2 cellular contexts compared by ENCODE assay signal in the genomic region with DNA sequence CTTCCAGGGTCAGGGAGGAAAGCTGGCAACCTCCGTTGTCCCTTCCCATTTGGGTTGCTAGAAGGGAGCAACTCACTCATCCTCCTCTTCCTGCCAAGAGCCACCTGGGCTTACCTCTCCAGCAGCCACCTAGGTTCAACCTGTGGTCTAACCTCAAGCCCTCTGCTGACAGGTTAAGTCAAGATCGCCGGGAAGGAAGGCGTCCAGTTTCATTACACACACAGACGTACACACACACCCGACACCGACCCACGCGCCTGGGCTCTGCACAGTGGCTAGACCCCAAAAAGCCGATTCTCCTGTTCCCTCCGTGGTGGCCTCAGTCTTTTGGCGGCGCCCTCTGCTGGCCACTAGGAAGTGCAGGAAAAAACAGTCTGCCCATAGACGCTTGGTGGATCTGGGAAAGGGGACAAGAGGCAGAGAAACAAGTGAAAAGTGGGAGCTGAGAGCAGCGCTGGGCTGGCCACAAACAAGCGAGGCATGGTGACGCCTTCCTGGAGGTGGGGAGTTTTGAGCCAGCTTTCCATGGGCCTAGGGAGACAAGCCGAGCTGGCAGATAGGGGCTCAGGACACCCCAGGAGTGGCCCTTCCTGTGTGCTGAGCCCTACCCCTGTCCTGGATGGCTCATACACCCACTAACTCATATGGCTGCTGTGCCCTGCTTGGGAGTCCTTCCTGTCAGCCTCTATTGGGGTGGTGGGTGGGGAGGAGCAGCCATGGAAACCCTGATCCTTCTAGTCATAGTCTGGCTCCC.
TF ChIP-seq lines count a peak whose summit lies in the region.

No MANE protein-coding gene starts in this region.

TF ChIP-seq in SK-N-SH, 30 proteins besides CTCF, POLR2A, EP300 and RAD21:
- peak; percentile 98 for TF ChIP-seq SMC3 (IDR thresholded peaks at IDR 0.05; ENCODE audit: low read depth, low read length)
- no peak for TF ChIP-seq FOXJ3 (CRISPR knock-in tag; IDR thresholded peaks at IDR 0.05)
- TF ChIP-seq ZBTB33 (IDR thresholded peaks at IDR 0.05; ENCODE audit: borderline replicate concordance, low read depth): no peak
- TF ChIP-seq MXI1 (IDR thresholded peaks at IDR 0.05; ENCODE audit: low read depth, low read length): peak; percentile 45; the same call in 1 of the 2 replicates
- 0 out of 2 replicates have a peak, but pooled peaks have one; percentile 9 for TF ChIP-seq RCOR1 (IDR thresholded peaks at IDR 0.05; ENCODE audit: low read length)

TF ChIP-seq in K562, 482 proteins besides CTCF, POLR2A, EP300 and RAD21 (continues in another document):
- TF ChIP-seq SUPT5H (IDR thresholded peaks at IDR 0.05): peak; percentile 22; the same call in 1 of the 2 replicates
- TF ChIP-seq GTF2F1 (IDR thresholded peaks at IDR 0.05; ENCODE audit: low read depth, low read length): no peak
- no peak for TF ChIP-seq TAL1 (IDR thresholded peaks at IDR 0.05)
- TF ChIP-seq RBM39 (optimal IDR thresholded peaks at IDR 0.05; ENCODE audit: low read depth, low read length): no peak
- TF ChIP-seq PHB (CRISPR knock-in tag; IDR thresholded peaks at IDR 0.05): 0 out of 2 replicates have a peak, but pooled peaks have one; percentile 5
- TF ChIP-seq KLF6 (CRISPR knock-in tag; IDR thresholded peaks at IDR 0.05; ENCODE audit: borderline replicate concordance): no peak
- no peak for TF ChIP-seq CBX2 (IDR thresholded peaks at IDR 0.05; ENCODE audit: insufficient read depth, low read length, poor library complexity, severe bottlenecking)
- TF ChIP-seq KLF10 (CRISPR knock-in tag; IDR thresholded peaks at IDR 0.05): no peak
- TF ChIP-seq JUN (IDR thresholded peaks at IDR 0.05; ENCODE audit: borderline replicate concordance, low read depth, low read length): peak; percentile 55; the same call in 1 of the 2 replicates
- TF ChIP-seq JUN (CRISPR knock-in tag; IDR thresholded peaks at IDR 0.05; ENCODE audit: borderline replicate concordance): no peak
- no peak for TF ChIP-seq FOXJ2 (tag; IDR thresholded peaks at IDR 0.05)
- TF ChIP-seq, protein P1, sequence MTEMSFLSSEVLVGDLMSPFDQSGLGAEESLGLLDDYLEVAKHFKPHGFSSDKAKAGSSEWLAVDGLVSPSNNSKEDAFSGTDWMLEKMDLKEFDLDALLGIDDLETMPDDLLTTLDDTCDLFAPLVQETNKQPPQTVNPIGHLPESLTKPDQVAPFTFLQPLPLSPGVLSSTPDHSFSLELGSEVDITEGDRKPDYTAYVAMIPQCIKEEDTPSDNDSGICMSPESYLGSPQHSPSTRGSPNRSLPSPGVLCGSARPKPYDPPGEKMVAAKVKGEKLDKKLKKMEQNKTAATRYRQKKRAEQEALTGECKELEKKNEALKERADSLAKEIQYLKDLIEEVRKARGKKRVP (CRISPR knock-in tag; IDR thresholded peaks at IDR 0.05): no peak
- peak; percentile 88; the same call in 1 of the 2 replicates for TF ChIP-seq NBN (IDR thresholded peaks at IDR 0.05; ENCODE audit: low read depth)
- TF ChIP-seq, protein P2, sequence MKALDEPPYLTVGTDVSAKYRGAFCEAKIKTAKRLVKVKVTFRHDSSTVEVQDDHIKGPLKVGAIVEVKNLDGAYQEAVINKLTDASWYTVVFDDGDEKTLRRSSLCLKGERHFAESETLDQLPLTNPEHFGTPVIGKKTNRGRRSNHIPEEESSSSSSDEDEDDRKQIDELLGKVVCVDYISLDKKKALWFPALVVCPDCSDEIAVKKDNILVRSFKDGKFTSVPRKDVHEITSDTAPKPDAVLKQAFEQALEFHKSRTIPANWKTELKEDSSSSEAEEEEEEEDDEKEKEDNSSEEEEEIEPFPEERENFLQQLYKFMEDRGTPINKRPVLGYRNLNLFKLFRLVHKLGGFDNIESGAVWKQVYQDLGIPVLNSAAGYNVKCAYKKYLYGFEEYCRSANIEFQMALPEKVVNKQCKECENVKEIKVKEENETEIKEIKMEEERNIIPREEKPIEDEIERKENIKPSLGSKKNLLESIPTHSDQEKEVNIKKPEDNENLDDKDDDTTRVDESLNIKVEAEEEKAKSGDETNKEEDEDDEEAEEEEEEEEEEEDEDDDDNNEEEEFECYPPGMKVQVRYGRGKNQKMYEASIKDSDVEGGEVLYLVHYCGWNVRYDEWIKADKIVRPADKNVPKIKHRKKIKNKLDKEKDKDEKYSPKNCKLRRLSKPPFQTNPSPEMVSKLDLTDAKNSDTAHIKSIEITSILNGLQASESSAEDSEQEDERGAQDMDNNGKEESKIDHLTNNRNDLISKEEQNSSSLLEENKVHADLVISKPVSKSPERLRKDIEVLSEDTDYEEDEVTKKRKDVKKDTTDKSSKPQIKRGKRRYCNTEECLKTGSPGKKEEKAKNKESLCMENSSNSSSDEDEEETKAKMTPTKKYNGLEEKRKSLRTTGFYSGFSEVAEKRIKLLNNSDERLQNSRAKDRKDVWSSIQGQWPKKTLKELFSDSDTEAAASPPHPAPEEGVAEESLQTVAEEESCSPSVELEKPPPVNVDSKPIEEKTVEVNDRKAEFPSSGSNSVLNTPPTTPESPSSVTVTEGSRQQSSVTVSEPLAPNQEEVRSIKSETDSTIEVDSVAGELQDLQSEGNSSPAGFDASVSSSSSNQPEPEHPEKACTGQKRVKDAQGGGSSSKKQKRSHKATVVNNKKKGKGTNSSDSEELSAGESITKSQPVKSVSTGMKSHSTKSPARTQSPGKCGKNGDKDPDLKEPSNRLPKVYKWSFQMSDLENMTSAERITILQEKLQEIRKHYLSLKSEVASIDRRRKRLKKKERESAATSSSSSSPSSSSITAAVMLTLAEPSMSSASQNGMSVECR (CRISPR knock-in tag; IDR thresholded peaks at IDR 0.05): no peak
- TF ChIP-seq BCL6 (CRISPR knock-in tag; IDR thresholded peaks at IDR 0.05): no peak
- no peak for TF ChIP-seq HDAC8 (tag; IDR thresholded peaks at IDR 0.05)
- no peak for TF ChIP-seq ZNF780A (CRISPR knock-in tag; IDR thresholded peaks at IDR 0.05)
- TF ChIP-seq ZNF785 (CRISPR knock-in tag; IDR thresholded peaks at IDR 0.05): no peak
- no peak for TF ChIP-seq ATF1 (CRISPR knock-in tag; IDR thresholded peaks at IDR 0.05)
- TF ChIP-seq ATF1 (tag; IDR thresholded peaks at IDR 0.05): peak; percentile 70
- TF ChIP-seq RAD51 (IDR thresholded peaks at IDR 0.05; ENCODE audit: borderline replicate concordance, low read depth): 0 out of 2 replicates have a peak, but pooled peaks have one; percentile 3
- no peak for TF ChIP-seq SETDB1 (IDR thresholded peaks at IDR 0.05; ENCODE audit: low read length)
- TF ChIP-seq, protein P3, sequence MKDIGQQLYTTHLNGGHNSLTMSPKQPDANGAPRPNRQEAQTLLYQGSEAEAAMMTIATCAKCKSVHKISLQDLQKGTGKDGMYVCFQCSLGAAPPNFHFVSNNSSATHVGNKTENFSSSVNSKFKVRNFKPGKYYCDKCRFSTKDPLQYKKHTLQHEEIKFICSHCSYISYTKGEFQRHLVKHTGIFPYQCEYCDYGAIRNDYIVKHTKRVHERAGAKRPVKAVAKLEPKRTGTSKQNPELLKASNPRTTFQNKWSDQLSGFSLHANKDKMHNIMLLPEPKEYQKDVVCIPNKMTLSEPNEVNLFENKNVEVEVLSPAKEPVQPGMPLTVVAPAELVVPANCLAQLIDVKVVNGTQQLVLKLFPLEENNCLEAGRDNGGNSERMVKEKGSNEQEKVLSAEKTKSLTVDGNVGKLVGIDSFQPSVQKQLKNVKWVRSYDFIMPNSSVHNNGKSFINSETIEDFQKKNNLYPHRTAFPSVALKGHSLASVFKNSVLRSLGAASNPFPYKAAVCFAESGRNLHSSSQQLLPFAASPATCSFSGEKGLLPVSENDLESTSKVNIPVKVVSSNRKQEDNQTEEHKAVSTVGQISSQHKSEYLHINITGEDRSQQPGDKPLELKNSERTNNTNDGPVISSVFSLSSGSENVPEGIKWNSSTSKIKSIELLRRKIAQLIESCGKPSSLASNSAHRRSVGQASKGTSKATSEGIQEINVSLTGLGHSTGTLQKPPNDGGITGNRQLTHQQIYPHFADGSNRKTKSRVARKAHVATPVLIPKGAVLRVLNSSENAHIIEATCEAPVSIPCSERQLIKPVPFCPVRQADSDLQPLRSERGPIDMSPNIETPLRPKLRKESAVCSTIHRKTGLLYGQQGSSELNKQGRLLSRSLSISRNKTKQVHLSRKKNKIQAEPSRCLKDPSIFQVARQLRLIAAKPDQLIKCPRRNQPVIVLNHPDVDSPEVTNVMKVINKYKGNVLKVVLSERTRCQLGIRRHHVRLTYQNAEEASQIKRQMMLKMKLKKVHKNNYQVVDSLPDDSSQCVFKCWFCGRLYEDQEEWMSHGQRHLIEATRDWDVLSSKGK (CRISPR knock-in tag; IDR thresholded peaks at IDR 0.05): no peak
- TF ChIP-seq NFE2L1 (tag; IDR thresholded peaks at IDR 0.05; ENCODE audit: borderline replicate concordance, low read depth): no peak
- TF ChIP-seq ZNF384 (IDR thresholded peaks at IDR 0.05; ENCODE audit: low read depth, low read length): peak; percentile 46; the same call in 1 of the 2 replicates
- TF ChIP-seq CSDE1 (IDR thresholded peaks at IDR 0.05): no peak
- TF ChIP-seq ELF2 (CRISPR knock-in tag; IDR thresholded peaks at IDR 0.05): 0 out of 2 replicates have a peak, but pooled peaks have one; percentile 10
- no peak; the same call in 1 of the 2 replicates for TF ChIP-seq SAFB (IDR thresholded peaks at IDR 0.05; ENCODE audit: borderline replicate concordance, low read depth, low read length)
- TF ChIP-seq CXXC5 (CRISPR knock-in tag; IDR thresholded peaks at IDR 0.05): peak; percentile 56
- no peak for TF ChIP-seq MAFK (IDR thresholded peaks at IDR 0.05; ENCODE audit: low read length)
- no peak for TF ChIP-seq BRF1 (IDR thresholded peaks at IDR 0.05; ENCODE audit: borderline replicate concordance, extremely low read depth, insufficient read length)
- TF ChIP-seq MED1 (CRISPR knock-in tag; IDR thresholded peaks at IDR 0.05; ENCODE audit: borderline replicate concordance): no peak
- no peak for TF ChIP-seq RBM14 (IDR thresholded peaks at IDR 0.05; ENCODE audit: borderline replicate concordance, insufficient read depth, low read depth, low read length)
- TF ChIP-seq, protein P4, sequence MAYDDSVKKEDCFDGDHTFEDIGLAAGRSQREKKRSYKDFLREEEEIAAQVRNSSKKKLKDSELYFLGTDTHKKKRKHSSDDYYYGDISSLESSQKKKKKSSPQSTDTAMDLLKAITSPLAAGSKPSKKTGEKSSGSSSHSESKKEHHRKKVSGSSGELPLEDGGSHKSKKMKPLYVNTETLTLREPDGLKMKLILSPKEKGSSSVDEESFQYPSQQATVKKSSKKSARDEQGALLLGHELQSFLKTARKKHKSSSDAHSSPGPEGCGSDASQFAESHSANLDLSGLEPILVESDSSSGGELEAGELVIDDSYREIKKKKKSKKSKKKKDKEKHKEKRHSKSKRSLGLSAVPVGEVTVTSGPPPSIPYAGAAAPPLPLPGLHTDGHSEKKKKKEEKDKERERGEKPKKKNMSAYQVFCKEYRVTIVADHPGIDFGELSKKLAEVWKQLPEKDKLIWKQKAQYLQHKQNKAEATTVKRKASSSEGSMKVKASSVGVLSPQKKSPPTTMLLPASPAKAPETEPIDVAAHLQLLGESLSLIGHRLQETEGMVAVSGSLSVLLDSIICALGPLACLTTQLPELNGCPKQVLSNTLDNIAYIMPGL (CRISPR knock-in tag; IDR thresholded peaks at IDR 0.05): no peak
- TF ChIP-seq ZC3H11A (IDR thresholded peaks at IDR 0.05; ENCODE audit: low read depth, low read length): no peak
- no peak for TF ChIP-seq E4F1 (CRISPR knock-in tag; IDR thresholded peaks at IDR 0.05; ENCODE audit: borderline replicate concordance)
- TF ChIP-seq PML (IDR thresholded peaks at IDR 0.05; ENCODE audit: low read length): no peak
- TF ChIP-seq, protein P5, sequence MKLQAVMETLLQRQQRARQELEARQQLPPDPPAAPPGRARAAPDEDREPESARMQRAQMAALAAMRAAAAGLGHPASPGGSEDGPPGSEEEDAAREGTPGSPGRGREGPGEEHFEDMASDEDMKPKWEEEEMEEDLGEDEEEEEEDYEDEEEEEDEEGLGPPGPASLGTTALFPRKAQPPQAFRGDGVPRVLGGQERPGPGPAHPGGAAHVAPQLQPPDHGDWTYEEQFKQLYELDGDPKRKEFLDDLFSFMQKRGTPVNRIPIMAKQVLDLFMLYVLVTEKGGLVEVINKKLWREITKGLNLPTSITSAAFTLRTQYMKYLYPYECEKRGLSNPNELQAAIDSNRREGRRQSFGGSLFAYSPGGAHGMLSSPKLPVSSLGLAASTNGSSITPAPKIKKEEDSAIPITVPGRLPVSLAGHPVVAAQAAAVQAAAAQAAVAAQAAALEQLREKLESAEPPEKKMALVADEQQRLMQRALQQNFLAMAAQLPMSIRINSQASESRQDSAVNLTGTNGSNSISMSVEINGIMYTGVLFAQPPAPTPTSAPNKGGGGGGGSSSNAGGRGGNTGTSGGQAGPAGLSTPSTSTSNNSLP (IDR thresholded peaks at IDR 0.05; ENCODE audit: borderline replicate concordance, low read depth, low read length): no peak
- no peak for TF ChIP-seq THAP12 (CRISPR knock-in tag; IDR thresholded peaks at IDR 0.05)
- TF ChIP-seq ZNF124 (CRISPR knock-in tag; IDR thresholded peaks at IDR 0.05): no peak
- TF ChIP-seq SMAD2 (IDR thresholded peaks at IDR 0.05; ENCODE audit: low read depth, low read length): no peak
- TF ChIP-seq MAZ (CRISPR knock-in tag; conservative IDR thresholded peaks at IDR 0.05 in 1 of 2, IDR thresholded peaks at IDR 0.05 in 1 of 2): peak in 1 of 2 experiments; percentile 63; a peak in 1 of 4 replicates
- no peak for TF ChIP-seq ILK (tag; IDR thresholded peaks at IDR 0.05; ENCODE audit: borderline replicate concordance, low read depth)
- TF ChIP-seq ZNF133 (CRISPR knock-in tag; IDR thresholded peaks at IDR 0.05): no peak
